1 cellular context compared by ENCODE assay signal in the genomic region with DNA sequence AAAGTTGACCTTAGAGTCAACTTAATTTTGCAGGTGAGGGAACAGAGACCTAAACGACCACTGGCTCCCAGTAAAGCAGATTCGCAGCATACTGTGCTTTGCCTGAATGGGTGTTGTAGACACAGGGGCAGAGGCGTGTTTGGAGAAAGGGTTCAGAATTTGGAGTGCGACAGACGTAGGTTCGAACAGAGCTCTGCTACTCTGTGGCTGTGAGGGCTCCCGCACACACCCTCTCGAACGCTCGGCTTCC.
TF ChIP-seq lines count a peak whose summit lies in the region.

No MANE protein-coding gene starts in this region.

TF ChIP-seq in HepG2, 621 proteins besides CTCF, POLR2A, EP300 and RAD21 (continued from another document and continues in another):
- TF ChIP-seq, protein P1, sequence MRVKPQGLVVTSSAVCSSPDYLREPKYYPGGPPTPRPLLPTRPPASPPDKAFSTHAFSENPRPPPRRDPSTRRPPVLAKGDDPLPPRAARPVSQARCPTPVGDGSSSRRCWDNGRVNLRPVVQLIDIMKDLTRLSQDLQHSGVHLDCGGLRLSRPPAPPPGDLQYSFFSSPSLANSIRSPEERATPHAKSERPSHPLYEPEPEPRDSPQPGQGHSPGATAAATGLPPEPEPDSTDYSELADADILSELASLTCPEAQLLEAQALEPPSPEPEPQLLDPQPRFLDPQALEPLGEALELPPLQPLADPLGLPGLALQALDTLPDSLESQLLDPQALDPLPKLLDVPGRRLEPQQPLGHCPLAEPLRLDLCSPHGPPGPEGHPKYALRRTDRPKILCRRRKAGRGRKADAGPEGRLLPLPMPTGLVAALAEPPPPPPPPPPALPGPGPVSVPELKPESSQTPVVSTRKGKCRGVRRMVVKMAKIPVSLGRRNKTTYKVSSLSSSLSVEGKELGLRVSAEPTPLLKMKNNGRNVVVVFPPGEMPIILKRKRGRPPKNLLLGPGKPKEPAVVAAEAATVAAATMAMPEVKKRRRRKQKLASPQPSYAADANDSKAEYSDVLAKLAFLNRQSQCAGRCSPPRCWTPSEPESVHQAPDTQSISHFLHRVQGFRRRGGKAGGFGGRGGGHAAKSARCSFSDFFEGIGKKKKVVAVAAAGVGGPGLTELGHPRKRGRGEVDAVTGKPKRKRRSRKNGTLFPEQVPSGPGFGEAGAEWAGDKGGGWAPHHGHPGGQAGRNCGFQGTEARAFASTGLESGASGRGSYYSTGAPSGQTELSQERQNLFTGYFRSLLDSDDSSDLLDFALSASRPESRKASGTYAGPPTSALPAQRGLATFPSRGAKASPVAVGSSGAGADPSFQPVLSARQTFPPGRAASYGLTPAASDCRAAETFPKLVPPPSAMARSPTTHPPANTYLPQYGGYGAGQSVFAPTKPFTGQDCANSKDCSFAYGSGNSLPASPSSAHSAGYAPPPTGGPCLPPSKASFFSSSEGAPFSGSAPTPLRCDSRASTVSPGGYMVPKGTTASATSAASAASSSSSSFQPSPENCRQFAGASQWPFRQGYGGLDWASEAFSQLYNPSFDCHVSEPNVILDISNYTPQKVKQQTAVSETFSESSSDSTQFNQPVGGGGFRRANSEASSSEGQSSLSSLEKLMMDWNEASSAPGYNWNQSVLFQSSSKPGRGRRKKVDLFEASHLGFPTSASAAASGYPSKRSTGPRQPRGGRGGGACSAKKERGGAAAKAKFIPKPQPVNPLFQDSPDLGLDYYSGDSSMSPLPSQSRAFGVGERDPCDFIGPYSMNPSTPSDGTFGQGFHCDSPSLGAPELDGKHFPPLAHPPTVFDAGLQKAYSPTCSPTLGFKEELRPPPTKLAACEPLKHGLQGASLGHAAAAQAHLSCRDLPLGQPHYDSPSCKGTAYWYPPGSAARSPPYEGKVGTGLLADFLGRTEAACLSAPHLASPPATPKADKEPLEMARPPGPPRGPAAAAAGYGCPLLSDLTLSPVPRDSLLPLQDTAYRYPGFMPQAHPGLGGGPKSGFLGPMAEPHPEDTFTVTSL (CRISPR knock-in tag; IDR thresholded peaks at IDR 0.05; ENCODE audit: borderline replicate concordance), result 0 out of 2 replicates have a peak, but pooled peaks have one; percentile 30
- TF ChIP-seq ZNF616 (CRISPR knock-in tag; IDR thresholded peaks at IDR 0.05; ENCODE audit: low read depth) (peak; percentile 90), KLF12 (CRISPR knock-in tag; IDR thresholded peaks at IDR 0.05; ENCODE audit: borderline replicate concordance) (no peak), SMAD3 (CRISPR knock-in tag; IDR thresholded peaks at IDR 0.05) (no peak), ERF (CRISPR knock-in tag; IDR thresholded peaks at IDR 0.05) (0 out of 2 replicates have a peak, but pooled peaks have one; percentile 21), ZEB1 (IDR thresholded peaks at IDR 0.05; ENCODE audit: insufficient replicate concordance, low read depth) (peak; percentile 44), KAT7 (CRISPR knock-in tag; IDR thresholded peaks at IDR 0.05; ENCODE audit: borderline replicate concordance) (no peak), FOXM1 (CRISPR knock-in tag; IDR thresholded peaks at IDR 0.05) (no peak), ZNF850 (CRISPR knock-in tag; conservative IDR thresholded peaks at IDR 0.05) (no peak), SOX6 (IDR thresholded peaks at IDR 0.05) (no peak), SOX6 (CRISPR knock-in tag; IDR thresholded peaks at IDR 0.05) (peak; percentile 49; the same call in 1 of the 2 replicates), REPIN1 (CRISPR knock-in tag; IDR thresholded peaks at IDR 0.05; ENCODE audit: borderline replicate concordance, low read depth) (peak; percentile 33; the same call in 1 of the 2 replicates), ZFAT (CRISPR knock-in tag; conservative IDR thresholded peaks at IDR 0.05) (peak; percentile 97), RARA (CRISPR knock-in tag; IDR thresholded peaks at IDR 0.05) (peak; percentile 6; the same call in 1 of the 2 replicates), MAFF (IDR thresholded peaks at IDR 0.05; ENCODE audit: low read depth, low read length) (no peak), POLR2AphosphoS5 (IDR thresholded peaks at IDR 0.05; ENCODE audit: low read depth, low read length) (peak; percentile 62; the same call in 1 of the 2 replicates), ELF3 (CRISPR knock-in tag; IDR thresholded peaks at IDR 0.05) (no peak; the same call in 1 of the 2 replicates), NR2F6 (IDR thresholded peaks at IDR 0.05) (0 out of 2 replicates have a peak, but pooled peaks have one; percentile 41), NR2F6 (CRISPR knock-in tag; IDR thresholded peaks at IDR 0.05) (peak; percentile 31; the same call in 1 of the 2 replicates), ZNF235 (CRISPR knock-in tag; IDR thresholded peaks at IDR 0.05; ENCODE audit: borderline replicate concordance) (no peak), ZNF629 (CRISPR knock-in tag; conservative IDR thresholded peaks at IDR 0.05) (no peak), TBX2 (CRISPR knock-in tag; IDR thresholded peaks at IDR 0.05; ENCODE audit: borderline replicate concordance) (peak; percentile 67; the same call in 1 of the 2 replicates)
- TF ChIP-seq, protein P2, sequence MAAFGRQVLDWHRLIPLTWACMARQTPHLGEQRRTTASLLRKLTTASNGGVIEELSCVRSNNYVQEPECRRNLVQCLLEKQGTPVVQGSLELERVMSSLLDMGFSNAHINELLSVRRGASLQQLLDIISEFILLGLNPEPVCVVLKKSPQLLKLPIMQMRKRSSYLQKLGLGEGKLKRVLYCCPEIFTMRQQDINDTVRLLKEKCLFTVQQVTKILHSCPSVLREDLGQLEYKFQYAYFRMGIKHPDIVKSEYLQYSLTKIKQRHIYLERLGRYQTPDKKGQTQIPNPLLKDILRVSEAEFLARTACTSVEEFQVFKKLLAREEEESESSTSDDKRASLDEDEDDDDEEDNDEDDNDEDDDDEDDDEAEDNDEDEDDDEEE (CRISPR knock-in tag; IDR thresholded peaks at IDR 0.05), result peak; percentile 41; the same call in 1 of the 2 replicates
- TF ChIP-seq, protein P3, sequence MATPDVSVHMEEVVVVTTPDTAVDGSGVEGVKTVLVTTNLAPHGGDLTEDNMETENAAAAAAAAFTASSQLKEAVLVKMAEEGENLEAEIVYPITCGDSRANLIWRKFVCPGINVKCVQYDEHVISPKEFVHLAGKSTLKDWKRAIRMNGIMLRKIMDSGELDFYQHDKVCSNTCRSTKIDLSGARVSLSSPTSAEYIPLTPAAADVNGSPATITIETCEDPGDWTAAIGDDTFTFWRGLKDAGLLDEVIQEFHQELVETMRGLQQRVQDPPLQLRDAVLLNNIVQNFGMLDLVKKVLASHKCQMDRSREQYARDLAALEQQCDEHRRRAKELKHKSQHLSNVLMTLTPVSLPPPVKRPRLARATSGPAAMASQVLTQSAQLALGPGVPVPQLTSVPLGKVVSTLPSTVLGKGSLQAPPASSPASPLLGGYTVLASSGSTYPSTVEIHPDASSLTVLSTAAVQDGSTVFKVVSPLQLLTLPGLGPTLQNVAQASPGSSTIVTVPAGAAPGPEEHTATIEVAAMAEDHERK (CRISPR knock-in tag; IDR thresholded peaks at IDR 0.05; ENCODE audit: low read depth), result no peak
- TF ChIP-seq, protein P4, sequence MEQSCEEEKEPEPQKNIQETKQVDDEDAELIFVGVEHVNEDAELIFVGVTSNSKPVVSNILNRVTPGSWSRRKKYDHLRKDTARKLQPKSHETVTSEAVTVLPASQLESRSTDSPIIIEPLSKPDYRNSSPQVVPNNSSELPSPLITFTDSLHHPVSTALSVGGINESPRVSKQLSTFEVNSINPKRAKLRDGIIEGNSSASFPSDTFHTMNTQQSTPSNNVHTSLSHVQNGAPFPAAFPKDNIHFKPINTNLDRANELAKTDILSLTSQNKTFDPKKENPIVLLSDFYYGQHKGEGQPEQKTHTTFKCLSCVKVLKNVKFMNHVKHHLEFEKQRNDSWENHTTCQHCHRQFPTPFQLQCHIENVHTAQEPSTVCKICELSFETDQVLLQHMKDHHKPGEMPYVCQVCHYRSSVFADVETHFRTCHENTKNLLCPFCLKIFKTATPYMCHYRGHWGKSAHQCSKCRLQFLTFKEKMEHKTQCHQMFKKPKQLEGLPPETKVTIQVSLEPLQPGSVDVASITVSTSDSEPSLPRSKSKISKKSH (CRISPR knock-in tag; IDR thresholded peaks at IDR 0.05; ENCODE audit: borderline replicate concordance), result 0 out of 2 replicates have a peak, but pooled peaks have one; percentile 15
- TF ChIP-seq, protein P5, sequence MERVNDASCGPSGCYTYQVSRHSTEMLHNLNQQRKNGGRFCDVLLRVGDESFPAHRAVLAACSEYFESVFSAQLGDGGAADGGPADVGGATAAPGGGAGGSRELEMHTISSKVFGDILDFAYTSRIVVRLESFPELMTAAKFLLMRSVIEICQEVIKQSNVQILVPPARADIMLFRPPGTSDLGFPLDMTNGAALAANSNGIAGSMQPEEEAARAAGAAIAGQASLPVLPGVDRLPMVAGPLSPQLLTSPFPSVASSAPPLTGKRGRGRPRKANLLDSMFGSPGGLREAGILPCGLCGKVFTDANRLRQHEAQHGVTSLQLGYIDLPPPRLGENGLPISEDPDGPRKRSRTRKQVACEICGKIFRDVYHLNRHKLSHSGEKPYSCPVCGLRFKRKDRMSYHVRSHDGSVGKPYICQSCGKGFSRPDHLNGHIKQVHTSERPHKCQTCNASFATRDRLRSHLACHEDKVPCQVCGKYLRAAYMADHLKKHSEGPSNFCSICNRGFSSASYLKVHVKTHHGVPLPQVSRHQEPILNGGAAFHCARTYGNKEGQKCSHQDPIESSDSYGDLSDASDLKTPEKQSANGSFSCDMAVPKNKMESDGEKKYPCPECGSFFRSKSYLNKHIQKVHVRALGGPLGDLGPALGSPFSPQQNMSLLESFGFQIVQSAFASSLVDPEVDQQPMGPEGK (CRISPR knock-in tag; IDR thresholded peaks at IDR 0.05), result no peak
- TF ChIP-seq, protein P6, sequence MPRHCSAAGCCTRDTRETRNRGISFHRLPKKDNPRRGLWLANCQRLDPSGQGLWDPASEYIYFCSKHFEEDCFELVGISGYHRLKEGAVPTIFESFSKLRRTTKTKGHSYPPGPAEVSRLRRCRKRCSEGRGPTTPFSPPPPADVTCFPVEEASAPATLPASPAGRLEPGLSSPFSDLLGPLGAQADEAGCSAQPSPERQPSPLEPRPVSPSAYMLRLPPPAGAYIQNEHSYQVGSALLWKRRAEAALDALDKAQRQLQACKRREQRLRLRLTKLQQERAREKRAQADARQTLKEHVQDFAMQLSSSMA (CRISPR knock-in tag; IDR thresholded peaks at IDR 0.05), result 0 out of 2 replicates have a peak, but pooled peaks have one; percentile 35
- TF ChIP-seq, protein P7, sequence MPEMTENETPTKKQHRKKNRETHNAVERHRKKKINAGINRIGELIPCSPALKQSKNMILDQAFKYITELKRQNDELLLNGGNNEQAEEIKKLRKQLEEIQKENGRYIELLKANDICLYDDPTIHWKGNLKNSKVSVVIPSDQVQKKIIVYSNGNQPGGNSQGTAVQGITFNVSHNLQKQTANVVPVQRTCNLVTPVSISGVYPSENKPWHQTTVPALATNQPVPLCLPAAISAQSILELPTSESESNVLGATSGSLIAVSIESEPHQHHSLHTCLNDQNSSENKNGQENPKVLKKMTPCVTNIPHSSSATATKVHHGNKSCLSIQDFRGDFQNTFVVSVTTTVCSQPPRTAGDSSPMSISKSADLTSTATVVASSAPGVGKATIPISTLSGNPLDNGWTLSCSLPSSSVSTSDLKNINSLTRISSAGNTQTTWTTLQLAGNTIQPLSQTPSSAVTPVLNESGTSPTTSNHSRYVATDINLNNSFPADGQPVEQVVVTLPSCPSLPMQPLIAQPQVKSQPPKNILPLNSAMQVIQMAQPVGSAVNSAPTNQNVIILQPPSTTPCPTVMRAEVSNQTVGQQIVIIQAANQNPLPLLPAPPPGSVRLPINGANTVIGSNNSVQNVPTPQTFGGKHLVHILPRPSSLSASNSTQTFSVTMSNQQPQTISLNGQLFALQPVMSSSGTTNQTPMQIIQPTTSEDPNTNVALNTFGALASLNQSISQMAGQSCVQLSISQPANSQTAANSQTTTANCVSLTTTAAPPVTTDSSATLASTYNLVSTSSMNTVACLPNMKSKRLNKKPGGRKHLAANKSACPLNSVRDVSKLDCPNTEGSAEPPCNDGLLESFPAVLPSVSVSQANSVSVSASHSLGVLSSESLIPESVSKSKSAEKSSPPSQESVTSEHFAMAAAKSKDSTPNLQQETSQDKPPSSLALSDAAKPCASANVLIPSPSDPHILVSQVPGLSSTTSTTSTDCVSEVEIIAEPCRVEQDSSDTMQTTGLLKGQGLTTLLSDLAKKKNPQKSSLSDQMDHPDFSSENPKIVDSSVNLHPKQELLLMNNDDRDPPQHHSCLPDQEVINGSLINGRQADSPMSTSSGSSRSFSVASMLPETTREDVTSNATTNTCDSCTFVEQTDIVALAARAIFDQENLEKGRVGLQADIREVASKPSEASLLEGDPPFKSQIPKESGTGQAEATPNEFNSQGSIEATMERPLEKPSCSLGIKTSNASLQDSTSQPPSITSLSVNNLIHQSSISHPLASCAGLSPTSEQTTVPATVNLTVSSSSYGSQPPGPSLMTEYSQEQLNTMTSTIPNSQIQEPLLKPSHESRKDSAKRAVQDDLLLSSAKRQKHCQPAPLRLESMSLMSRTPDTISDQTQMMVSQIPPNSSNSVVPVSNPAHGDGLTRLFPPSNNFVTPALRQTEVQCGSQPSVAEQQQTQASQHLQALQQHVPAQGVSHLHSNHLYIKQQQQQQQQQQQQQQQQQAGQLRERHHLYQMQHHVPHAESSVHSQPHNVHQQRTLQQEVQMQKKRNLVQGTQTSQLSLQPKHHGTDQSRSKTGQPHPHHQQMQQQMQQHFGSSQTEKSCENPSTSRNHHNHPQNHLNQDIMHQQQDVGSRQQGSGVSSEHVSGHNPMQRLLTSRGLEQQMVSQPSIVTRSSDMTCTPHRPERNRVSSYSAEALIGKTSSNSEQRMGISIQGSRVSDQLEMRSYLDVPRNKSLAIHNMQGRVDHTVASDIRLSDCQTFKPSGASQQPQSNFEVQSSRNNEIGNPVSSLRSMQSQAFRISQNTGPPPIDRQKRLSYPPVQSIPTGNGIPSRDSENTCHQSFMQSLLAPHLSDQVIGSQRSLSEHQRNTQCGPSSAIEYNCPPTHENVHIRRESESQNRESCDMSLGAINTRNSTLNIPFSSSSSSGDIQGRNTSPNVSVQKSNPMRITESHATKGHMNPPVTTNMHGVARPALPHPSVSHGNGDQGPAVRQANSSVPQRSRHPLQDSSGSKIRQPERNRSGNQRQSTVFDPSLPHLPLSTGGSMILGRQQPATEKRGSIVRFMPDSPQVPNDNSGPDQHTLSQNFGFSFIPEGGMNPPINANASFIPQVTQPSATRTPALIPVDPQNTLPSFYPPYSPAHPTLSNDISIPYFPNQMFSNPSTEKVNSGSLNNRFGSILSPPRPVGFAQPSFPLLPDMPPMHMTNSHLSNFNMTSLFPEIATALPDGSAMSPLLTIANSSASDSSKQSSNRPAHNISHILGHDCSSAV (CRISPR knock-in tag; IDR thresholded peaks at IDR 0.05; ENCODE audit: borderline replicate concordance), result no peak
- TF ChIP-seq, protein P8, sequence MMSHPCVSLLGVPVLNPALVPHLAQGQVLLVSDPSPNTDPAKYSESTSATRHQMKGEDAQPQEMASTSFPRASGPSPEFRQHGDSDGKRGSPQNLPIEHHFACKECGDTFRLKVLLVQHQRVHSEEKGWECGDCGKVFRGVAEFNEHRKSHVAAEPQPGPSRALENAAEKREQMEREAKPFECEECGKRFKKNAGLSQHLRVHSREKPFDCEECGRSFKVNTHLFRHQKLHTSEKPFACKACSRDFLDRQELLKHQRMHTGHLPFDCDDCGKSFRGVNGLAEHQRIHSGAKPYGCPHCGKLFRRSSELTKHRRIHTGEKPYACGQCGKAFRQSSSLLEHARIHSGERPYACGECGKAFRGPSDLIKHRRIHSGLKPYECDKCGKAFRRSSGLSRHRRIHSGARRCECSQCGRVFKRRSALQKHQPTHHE (CRISPR knock-in tag; IDR thresholded peaks at IDR 0.05; ENCODE audit: borderline replicate concordance), result no peak
- TF ChIP-seq, protein P9, sequence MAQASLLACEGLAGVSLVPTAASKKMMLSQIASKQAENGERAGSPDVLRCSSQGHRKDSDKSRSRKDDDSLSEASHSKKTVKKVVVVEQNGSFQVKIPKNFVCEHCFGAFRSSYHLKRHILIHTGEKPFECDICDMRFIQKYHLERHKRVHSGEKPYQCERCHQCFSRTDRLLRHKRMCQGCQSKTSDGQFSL (CRISPR knock-in tag; IDR thresholded peaks at IDR 0.05), result no peak
